ENCODE assay signal across 1 cellular context in genomic region chr1:29156543-29157268, GRCh38.
TF ChIP-seq lines count a peak whose summit lies in the region.

No MANE protein-coding gene starts in this region.

TF ChIP-seq in endothelial cell of umbilical vein, 7 proteins besides CTCF, POLR2A, EP300 and RAD21:
- TF ChIP-seq POLR2AphosphoS5 (IDR thresholded peaks at IDR 0.05; ENCODE audit: insufficient read depth, low read depth, low read length) (no peak), EZH2 (IDR thresholded peaks at IDR 0.05; ENCODE audit: borderline replicate concordance, low read depth, low read length, severe bottlenecking) (no peak), FOS (IDR thresholded peaks at IDR 0.05; ENCODE audit: borderline replicate concordance, insufficient read depth, low read length) (no peak), MYC (IDR thresholded peaks at IDR 0.05; ENCODE audit: low read depth, low read length) (no peak), GATA2 (IDR thresholded peaks at IDR 0.05; ENCODE audit: insufficient read depth, insufficient read length, low read depth, low read length) (no peak), JUN (IDR thresholded peaks at IDR 0.05; ENCODE audit: borderline replicate concordance, insufficient read depth, insufficient read length, low read depth) (no peak)
- TF ChIP-seq, protein P1, sequence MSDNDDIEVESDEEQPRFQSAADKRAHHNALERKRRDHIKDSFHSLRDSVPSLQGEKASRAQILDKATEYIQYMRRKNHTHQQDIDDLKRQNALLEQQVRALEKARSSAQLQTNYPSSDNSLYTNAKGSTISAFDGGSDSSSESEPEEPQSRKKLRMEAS (IDR thresholded peaks at IDR 0.05; ENCODE audit: insufficient read depth, insufficient read length), result no peak
